ENCODE assay signal across 22 cellular contexts in genomic region chr22:47340851-47341436, GRCh38.
"Had no signal": no experiment of that assay in that cellular context is flagged by ENCODE, and none has a peak within 500 bp of the region (broad histone marks: within the 10 kb centered on the region; RNA-seq: fewer than 3 reads in every experiment).

No MANE protein-coding gene starts in this region.

- ATAC-seq: activated CD4-positive, CD25-positive, alpha-beta regulatory T cell treated with anti-CD3 and anti-CD28 coated beads, Interleukin-2, amount 50 U/mL, for 24 hours; activated CD8-positive, alpha-beta memory T cell treated with anti-CD3 and anti-CD28 coated beads, Interleukin-2, amount 10 ng/mL, durations not matched to agents 7 days and 5 days; activated naive CD8-positive, alpha-beta T cell treated with anti-CD3 and anti-CD28 coated beads, Interleukin-2, amount 50 U/mL, for 24 hours; effector memory CD8-positive, alpha-beta T cell; gastrocnemius medialis; heart left ventricle had no signal

- H3K27ac Mint-ChIP-seq: activated CD4-positive, alpha-beta memory T cell treated with anti-CD3 and anti-CD28 coated beads for 36 hours; activated CD8-positive, alpha-beta memory T cell treated with anti-CD3 and anti-CD28 coated beads, Interleukin-2, amount 10 ng/mL, durations not matched to agents 7 days and 5 days; activated naive CD4-positive, alpha-beta T cell treated with anti-CD3 and anti-CD28 coated beads for 36 hours; activated naive CD8-positive, alpha-beta T cell treated with anti-CD3 and anti-CD28 coated beads, Interleukin-2, amount 50 U/mL, for 24 hours; activated T-helper 2 cell treated with anti-CD3 and anti-CD28 coated beads, Interferon-gamma antibody, Interleukin-2, Interleukin-4, amounts not matched to agents 10 μg/mL and 5 μg/mL and 100 μg/mL, durations not matched to agents 14 hours and 24 hours and 36 hours; dendritic cell treated with granulocyte-macrophage colony-stimulating factor and Interleukin-4, amounts not matched to agents 40 ng/mL and 50 ng/mL, for 4 days; effector memory CD8-positive, alpha-beta T cell; immature natural killer cell; nephron progenitor cell; progenitor cell of endocrine pancreas had no signal

- H3K27me3 Mint-ChIP-seq: activated CD4-positive, alpha-beta memory T cell treated with anti-CD3 and anti-CD28 coated beads for 36 hours; activated CD8-positive, alpha-beta memory T cell treated with anti-CD3 and anti-CD28 coated beads, Interleukin-2, amount 10 ng/mL, durations not matched to agents 7 days and 5 days; progenitor cell of endocrine pancreas had no signal

- H3K9me3 Mint-ChIP-seq: dendritic cell treated with granulocyte-macrophage colony-stimulating factor and Interleukin-4, amounts not matched to agents 40 ng/mL and 50 ng/mL, for 4 days had no signal

- H3K27ac ChIP-seq: gastrocnemius medialis, heart left ventricle, stomach, testis, upper lobe of left lung had no signal

- H3K4me1 Mint-ChIP-seq: activated CD8-positive, alpha-beta memory T cell treated with anti-CD3 and anti-CD28 coated beads, Interleukin-2, amount 10 ng/mL, durations not matched to agents 7 days and 5 days; activated naive CD8-positive, alpha-beta T cell treated with anti-CD3 and anti-CD28 coated beads, Interleukin-2, amount 50 U/mL, for 24 hours; nephron progenitor cell had no signal

- DNase-seq: activated CD4-positive, alpha-beta memory T cell treated with anti-CD3 and anti-CD28 coated beads for 36 hours; activated CD8-positive, alpha-beta memory T cell treated with anti-CD3 and anti-CD28 coated beads, Interleukin-2, amount 10 ng/mL, durations not matched to agents 7 days and 5 days; activated naive CD4-positive, alpha-beta T cell treated with anti-CD3 and anti-CD28 coated beads for 36 hours; activated naive CD8-positive, alpha-beta T cell treated with anti-CD3 and anti-CD28 coated beads, Interleukin-2, amount 50 U/mL, for 24 hours; activated T-cell treated with anti-CD3 and anti-CD28 coated beads, Interleukin-2, amount 50 U/mL, for 1 hour; aorta; effector memory CD8-positive, alpha-beta T cell; gastrocnemius medialis; heart left ventricle; immature natural killer cell; nephron progenitor cell; occipital lobe; stimulated activated CD4-positive, alpha-beta T cell treated with anti-CD3 and anti-CD28 coated beads, Interleukin-12 subunit alpha, Interleukin-12 subunit beta, amount 100 ng/mL, for 4 hours; stimulated activated CD4-positive, alpha-beta T cell treated with anti-CD3 and anti-CD28 coated beads, Interleukin-2, amount 100 ng/mL, for 24 hours; stomach; SW 1271; testis; upper lobe of left lung had no signal

- H3K36me3 Mint-ChIP-seq: activated CD4-positive, alpha-beta memory T cell treated with anti-CD3 and anti-CD28 coated beads for 36 hours; activated CD8-positive, alpha-beta memory T cell treated with anti-CD3 and anti-CD28 coated beads, Interleukin-2, amount 10 ng/mL, durations not matched to agents 7 days and 5 days; immature natural killer cell had no signal

- H3K9me3 ChIP-seq: gastrocnemius medialis, heart left ventricle, stomach, testis, upper lobe of left lung had no signal

- H3K36me3 ChIP-seq: gastrocnemius medialis, heart left ventricle, stomach, upper lobe of left lung had no signal

- H3K4me3 ChIP-seq: gastrocnemius medialis, heart left ventricle, stomach, testis, upper lobe of left lung had no signal

- H3K4me1 ChIP-seq: gastrocnemius medialis, heart left ventricle, stomach, upper lobe of left lung had no signal

- H3K27me3 ChIP-seq: gastrocnemius medialis, testis, upper lobe of left lung had no signal

- H3K4me3 Mint-ChIP-seq: activated CD4-positive, alpha-beta memory T cell treated with anti-CD3 and anti-CD28 coated beads for 36 hours; activated CD8-positive, alpha-beta memory T cell treated with anti-CD3 and anti-CD28 coated beads, Interleukin-2, amount 10 ng/mL, durations not matched to agents 7 days and 5 days; activated naive CD4-positive, alpha-beta T cell treated with anti-CD3 and anti-CD28 coated beads for 36 hours; activated naive CD8-positive, alpha-beta T cell treated with anti-CD3 and anti-CD28 coated beads, Interleukin-2, amount 50 U/mL, for 24 hours; dendritic cell treated with granulocyte-macrophage colony-stimulating factor and Interleukin-4, amounts not matched to agents 40 ng/mL and 50 ng/mL, for 4 days; effector memory CD8-positive, alpha-beta T cell; immature natural killer cell; nephron progenitor cell had no signal
